In genomic region chr2:22807876-22808275, GRCh38 we compare ENCODE assay signal across 34 cellular contexts.
"Had no signal": no experiment of that assay in that cellular context is flagged by ENCODE, and none has a peak within 500 bp of the region (broad histone marks: within the 10 kb centered on the region; RNA-seq: fewer than 3 reads in every experiment).

No MANE protein-coding gene starts in this region.

- ATAC-seq: activated CD8-positive, alpha-beta memory T cell treated with anti-CD3 and anti-CD28 coated beads, Interleukin-2, amount 10 ng/mL, durations not matched to agents 7 days and 5 days; activated naive CD8-positive, alpha-beta T cell treated with anti-CD3 and anti-CD28 coated beads, Interleukin-2, amount 50 U/mL, for 24 hours; Panc1; SK-N-SH treated with all-trans-retinoic acid at 6 μM for 48 hours had no signal

- H3K36me3 ChIP-seq: SJSA1, WERI-Rb-1 had no signal

- H3K4me3 ChIP-seq: SJSA1 had no signal

- H3K27ac ChIP-seq: SJSA1, WERI-Rb-1 had no signal

- H3K9me3 ChIP-seq: SJSA1 had no signal

- DNase-seq: activated CD4-positive, alpha-beta memory T cell treated with anti-CD3 and anti-CD28 coated beads, Interleukin-2, amount 10 ng/mL, durations not matched to agents 7 days and 5 days; activated CD4-positive, alpha-beta T cell treated with anti-CD3 and anti-CD28 coated beads for 1 hour; activated CD4-positive, alpha-beta T cell treated with anti-CD3 and anti-CD28 coated beads for 48 hours; activated CD4-positive, CD25-positive, alpha-beta regulatory T cell; activated CD8-positive, alpha-beta memory T cell treated with anti-CD3 and anti-CD28 coated beads for 24 hours; activated CD8-positive, alpha-beta memory T cell treated with anti-CD3 and anti-CD28 coated beads, Interleukin-2, amount 10 ng/mL, durations not matched to agents 7 days and 5 days; activated CD8-positive, alpha-beta memory T cell treated with anti-CD3 and anti-CD28 coated beads, Interleukin-2, amount 50 U/mL, for 48 hours; activated effector memory CD4-positive, alpha-beta T cell treated with Interleukin-2 at 50 U/mL for 16 hours; activated naive CD4-positive, alpha-beta T cell treated with anti-CD3 and anti-CD28 coated beads, Interleukin-2, amount 10 ng/mL, durations not matched to agents 7 days and 5 days; activated naive CD8-positive, alpha-beta T cell treated with anti-CD3 and anti-CD28 coated beads, Interleukin-2, amount 50 U/mL, for 24 hours; activated T-cell treated with anti-CD3 and anti-CD28 coated beads, Interleukin-2, amount 50 U/mL, for 48 hours; anterior cingulate cortex; caudate nucleus; cerebellar nuclear complex; Kasumi-1; KG1; MM.1S; MV-4-11; NCI-H1092 treated with DMSO at 0.1 percent for 48 hours; NCI-H1417; NCI-H146; NCI-H187; NCI-H2029 treated with DMSO at 0.1 percent for 48 hours; NCI-H2107; NCI-H510A; NCI-H526 treated with DMSO at 0.1 percent for 48 hours; SHP77; T-helper 1 cell; T-helper 2 cell; T-helper 9 cell; WERI-Rb-1 had no signal

- H3K4me1 ChIP-seq: SJSA1 had no signal

- H3K27me3 ChIP-seq: SJSA1 had no signal
